In the genomic region with DNA sequence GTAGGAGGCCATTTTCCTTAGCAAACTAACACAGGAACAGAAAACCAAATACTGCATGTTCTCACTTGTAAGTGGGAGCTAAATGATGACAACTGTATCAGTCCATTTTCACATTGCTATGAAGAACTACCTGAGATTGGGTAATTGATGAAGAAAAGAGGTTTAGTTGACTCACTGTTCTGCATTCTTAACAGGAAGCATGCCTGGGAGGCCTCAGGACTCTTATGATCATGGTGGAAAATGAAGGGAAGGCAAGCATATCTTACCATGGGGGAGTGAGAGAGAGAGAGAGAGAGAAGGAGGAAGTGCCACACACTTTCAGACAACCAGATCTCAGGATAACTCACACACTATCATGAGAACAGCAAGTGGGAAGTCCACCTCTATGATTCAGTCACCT, we compare ENCODE assay signal across 24 cellular contexts.
"Had no signal": no experiment of that assay in that cellular context is flagged by ENCODE, and none has a peak within 500 bp of the region (broad histone marks: within the 10 kb centered on the region; RNA-seq: fewer than 3 reads in every experiment).

No MANE protein-coding gene starts in this region.

- FAIRE-seq: HTR-8/SVneo had no signal

- H3K9me3 ChIP-seq: MG63, SK-N-SH had no signal

- DNase-seq: KBM-7, MG63, NCI-H1092, NCI-H1105 treated with DMSO at 0.1 percent for 48 hours, NCI-H1417 treated with DMSO at 0.1 percent for 48 hours, NCI-H146, NCI-H1694 treated with DMSO at 0.1 percent for 48 hours, NCI-H1930, NCI-H2081 treated with DMSO at 0.1 percent for 48 hours, NCI-H2171, NCI-H226, NCI-H446, NCI-H510A, NCI-H524 treated with DMSO at 0.1 percent for 48 hours, NCI-H69, NCI-H774, PC-3, SHP77, SK-N-SH, SW 1271 had no signal

- H3K4me2 ChIP-seq: SK-N-SH had no signal

- H3K9ac ChIP-seq: SK-N-SH had no signal

- H3K27ac ChIP-seq: HL-60, RWPE1 had no signal

- H3K27me3 ChIP-seq: MG63 had no signal

- H3K4me3 ChIP-seq: MG63 had no signal

- ATAC-seq: Panc1, PC-3 had no signal
